Comparison of ENCODE assay signal across 29 cellular contexts in genomic region chr2:236254674-236255073, GRCh38. TPM values are rescaled to one million over a fixed set of nuclear protein-coding genes. Genes with fewer than 3 reads are reported as not detected.
"Had no signal": no experiment of that assay in that cellular context is flagged by ENCODE, and none has a peak within 500 bp of the region (broad histone marks: within the 10 kb centered on the region; RNA-seq: fewer than 3 reads in every experiment).

No MANE protein-coding gene starts in this region.

- H3K27ac Mint-ChIP-seq: activated CD8-positive, alpha-beta memory T cell treated with anti-CD3 and anti-CD28 coated beads, Interleukin-2, amount 10 ng/mL, durations not matched to agents 7 days and 5 days; activated CD8-positive, alpha-beta T cell treated with anti-CD3 and anti-CD28 coated beads, Interleukin-2, amount 10 ng/mL, durations not matched to agents 7 days and 5 days; activated naive CD8-positive, alpha-beta T cell; brain had no signal

- H3K27ac ChIP-seq: KMS-11, SK-N-MC had no signal

- DNase-seq: activated CD4-positive, alpha-beta T cell treated with anti-CD3 and anti-CD28 coated beads for 48 hours; activated CD4-positive, alpha-beta T cell treated with anti-CD3 and anti-CD28 coated beads, Interleukin-2, amount 50 U/mL, for 4 hours; activated CD4-positive, CD25-positive, alpha-beta regulatory T cell treated with anti-CD3 and anti-CD28 coated beads, Interleukin-2, amount 50 U/mL, for 72 hours; activated CD8-positive, alpha-beta T cell treated with anti-CD3 and anti-CD28 coated beads, Interleukin-2, amount 10 ng/mL, durations not matched to agents 7 days and 5 days; activated effector memory CD4-positive, alpha-beta T cell treated with anti-CD3 and anti-CD28 coated beads, Interleukin-2, amount 50 U/mL, for 16 hours; activated naive CD4-positive, alpha-beta T cell treated with Interleukin-2 at 50 U/mL for 16 hours; activated T-cell treated with anti-CD3 and anti-CD28 coated beads, Interleukin-2, amount 50 U/mL, for 4 hours; amygdala; NCI-H1092; NCI-H1417; NCI-H1930; NCI-H2171; NCI-H2227 treated with DMSO at 0.1 percent for 48 hours; NCI-H446 treated with DMSO at 0.1 percent for 48 hours; NCI-H524 treated with DMSO at 0.1 percent for 48 hours; NCI-H82; OCI-M1; RPMI8226; T-helper 1 cell had no signal

- H3K36me3 Mint-ChIP-seq: activated CD8-positive, alpha-beta memory T cell treated with anti-CD3 and anti-CD28 coated beads, Interleukin-2, amount 10 ng/mL, durations not matched to agents 7 days and 5 days; activated naive CD8-positive, alpha-beta T cell; brain had no signal

- H3K4me1 Mint-ChIP-seq: activated CD8-positive, alpha-beta memory T cell treated with anti-CD3 and anti-CD28 coated beads, Interleukin-2, amount 10 ng/mL, durations not matched to agents 7 days and 5 days had no signal

- H3K9me3 Mint-ChIP-seq: activated T-cell treated with anti-CD3 and anti-CD28 coated beads, Interleukin-2, amount 50 U/mL, for 4 hours; brain had no signal

- H3K4me2 ChIP-seq: KMS-11 had no signal

- H3K9ac ChIP-seq: KMS-11 had no signal

- H3K4me3 Mint-ChIP-seq: activated CD8-positive, alpha-beta memory T cell treated with anti-CD3 and anti-CD28 coated beads, Interleukin-2, amount 10 ng/mL, durations not matched to agents 7 days and 5 days; activated CD8-positive, alpha-beta T cell treated with anti-CD3 and anti-CD28 coated beads, Interleukin-2, amount 10 ng/mL, durations not matched to agents 7 days and 5 days; activated naive CD8-positive, alpha-beta T cell; activated T-cell treated with anti-CD3 and anti-CD28 coated beads, Interleukin-2, amount 50 U/mL, for 4 hours; brain had no signal

- ATAC-seq: activated CD8-positive, alpha-beta memory T cell treated with anti-CD3 and anti-CD28 coated beads, Interleukin-2, amount 10 ng/mL, durations not matched to agents 7 days and 5 days; activated CD8-positive, alpha-beta T cell treated with anti-CD3 and anti-CD28 coated beads, Interleukin-2, amount 10 ng/mL, durations not matched to agents 7 days and 5 days; activated T-cell treated with anti-CD3 and anti-CD28 coated beads, Interleukin-2, amount 50 U/mL, for 4 hours; Panc1; Right ventricle myocardium inferior had no signal

RNA-seq across cellular contexts. Expression of gene ASB18, which starts 9.5 kb away (rescaled TPM):
- total RNA-seq: activated CD8-positive, alpha-beta memory T cell treated with anti-CD3 and anti-CD28 coated beads, Interleukin-2, amount 10 ng/mL, durations not matched to agents 7 days and 5 days; activated CD8-positive, alpha-beta T cell treated with anti-CD3 and anti-CD28 coated beads, Interleukin-2, amount 10 ng/mL, durations not matched to agents 7 days and 5 days; activated T-cell treated with anti-CD3 and anti-CD28 coated beads, Interleukin-2, amount 50 U/mL, for 4 hours; astrocyte; MCF 10A; T-helper 2 cell treated with Interferon-gamma antibody and Interleukin-4, amounts not matched to agents 100 ng/mL and 5 ng/mL, for 36 hours had no signal
